Comparison of ENCODE assay signal across 8 cellular contexts in the genomic region with DNA sequence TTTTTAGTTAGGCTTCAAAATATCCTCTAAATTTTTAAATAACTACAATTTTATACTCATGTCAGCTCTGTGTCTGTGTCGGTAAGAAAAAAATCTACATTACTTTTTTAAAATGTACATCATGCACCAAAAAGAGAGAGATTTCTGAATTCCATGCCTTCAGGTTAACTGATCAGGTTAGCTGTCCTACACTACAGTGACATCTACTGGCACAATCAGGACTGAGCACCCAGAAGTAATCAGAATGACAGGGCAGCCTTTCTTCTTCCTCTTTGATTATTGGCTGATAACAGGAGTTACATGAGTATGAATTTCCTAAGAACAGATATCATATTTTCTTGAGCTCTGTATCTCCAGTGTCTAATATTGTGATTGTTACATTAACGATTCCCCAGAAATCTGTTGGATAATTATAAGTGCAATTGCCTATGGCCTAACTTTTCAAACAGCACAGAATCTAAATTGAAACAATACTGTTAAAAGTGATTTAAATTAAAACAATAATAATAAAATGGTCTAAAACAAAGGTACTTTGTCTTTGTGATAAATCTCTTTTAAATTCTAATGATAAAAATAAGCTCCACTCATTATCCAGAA. TPM values are rescaled to one million over a fixed set of nuclear protein-coding genes. Genes with fewer than 3 reads are reported as not detected.
DNase-seq lines count a peak whose midpoint lies in the region; ATAC-seq and TF ChIP-seq lines count a peak whose summit lies in the region.

No MANE protein-coding gene starts in this region.

- TF ChIP-seq POLR2A in heart left ventricle (IDR thresholded peaks at IDR 0.05), result no peak

- H3K4me3 ChIP-seq in heart left ventricle (no peak overlapping the region), retinal pigment epithelial cell (ENCODE audit: low read length) (no peak overlapping the region)

- no peak overlapping the region for H3K27ac Mint-ChIP-seq in activated naive CD4-positive, alpha-beta T cell treated with anti-CD3 and anti-CD28 coated beads, Interleukin-2, amount 50 U/mL, for 72 hours

- no peaks in the 10 kb centered on the region for H3K27me3 ChIP-seq in heart left ventricle

- in situ Hi-C loops in Caki2 (cut with HindIII; ENCODE audit: low pct_unique_long_range_greater_than_20kb, low sequenced_read_pairs), result loop anchor here (25.0 kb wide), 1 partner anchor 493 kb away; no protein-coding TSS in a partner anchor

- H3K36me3 Mint-ChIP-seq in activated naive CD4-positive, alpha-beta T cell treated with anti-CD3 and anti-CD28 coated beads, Interleukin-2, amount 50 U/mL, for 72 hours, result no peaks in the 10 kb centered on the region

- intact Hi-C loops in heart left ventricle (cut with DNase I), result loop anchor here (1.0 to 10.0 kb wide), 17 partner anchors 38 to 948 kb away; partner anchors contain the start of genes IL6 (in 7 of the 10), TOMM7 (in 5 of the 10) and HYCC1 (in 1 of the 10)

- WGBS in heart left ventricle, 4 donors, result 1 to 4% (median 2%) methylated on average over 2 of the region's 2 CpGs

- TF ChIP-seq CTCF in LNCAP (IDR thresholded peaks at IDR 0.05) (peak; percentile 94), heart left ventricle (IDR thresholded peaks at IDR 0.05) (peak; percentile 78 to 94 (median 92)), retinal pigment epithelial cell (conservative IDR thresholded peaks at IDR 0.05; ENCODE audit: low read depth, low read length) (peak; percentile 92)

- no peaks in the 10 kb centered on the region for H3K36me3 ChIP-seq in heart left ventricle

- H3K9me3 Mint-ChIP-seq in activated naive CD4-positive, alpha-beta T cell treated with anti-CD3 and anti-CD28 coated beads, Interleukin-2, amount 50 U/mL, for 72 hours, result no peaks in the 10 kb centered on the region

- DNase-seq in Caki2 (ENCODE audit: low read depth) (peak; percentile 46), SHP77 (lab: John Stamatoyannopoulos, UW) (peak; percentile 51 to 57), heart left ventricle (peak in 2 of 5 donors; percentile 18 to 36), retinal pigment epithelial cell (ENCODE audit: low read depth) (peak; percentile 36)
- peak in 1 of 2 donors; percentile 51 for DNase-seq in activated naive CD4-positive, alpha-beta T cell treated with anti-CD3 and anti-CD28 coated beads, Interleukin-2, amount 50 U/mL, for 72 hours (ENCODE audit: low spot score in 2 of 2)

- peaks cover 0 to 4% (median 0%) of the 10 kb centered on the region in 12 donors for H3K4me1 ChIP-seq in heart left ventricle

- peak; percentile 71 for ATAC-seq in GM21381 (IDR thresholded peaks at IDR 0.05; ENCODE audit: unreplicated experiment)
- ATAC-seq in activated naive CD4-positive, alpha-beta T cell treated with anti-CD3 and anti-CD28 coated beads, Interleukin-2, amount 50 U/mL, for 72 hours, result peak; percentile 89 to 97
- ATAC-seq in heart left ventricle, result peak; percentile 71 to 84 (median 78)
- ATAC-seq in HG03045 (IDR thresholded peaks at IDR 0.05; ENCODE audit: unreplicated experiment), result no peak

- H3K27ac ChIP-seq in heart left ventricle, result no peak overlapping the region

- no peaks in the 10 kb centered on the region for H3K9me3 ChIP-seq in heart left ventricle

RNA-seq across cellular contexts. Expression of gene HYCC1, which starts 41.8 kb away (rescaled TPM):
- total RNA-seq in Caki2 (2014; rRNA removed; shearing (Covaris generic); ENCODE audit: low replicate concordance), result 17.6 and 56.6 TPM in 2 replicates
- 10 to 100 TPM; 17.6 to 18.3 TPM for total RNA-seq in activated naive CD4-positive, alpha-beta T cell treated with anti-CD3 and anti-CD28 coated beads, Interleukin-2, amount 50 U/mL, for 72 hours
- 10 to 100 TPM; 31.4 to 48.2 (median 35.6) TPM for total RNA-seq in heart left ventricle
- 10 to 100 TPM in 1 of 2 donors, 1 to 10 TPM in 1; 6.1 to 24.6 TPM for polyA plus RNA-seq in heart left ventricle

RNA-seq across cellular contexts. Expression of gene KLHL7, which starts 49.9 kb away (rescaled TPM):
- total RNA-seq in Caki2 (2014; rRNA removed; shearing (Covaris generic); ENCODE audit: low replicate concordance), result 36.2 and 46.4 TPM in 2 replicates
- 10 to 100 TPM; 19.7 to 27.6 TPM for total RNA-seq in activated naive CD4-positive, alpha-beta T cell treated with anti-CD3 and anti-CD28 coated beads, Interleukin-2, amount 50 U/mL, for 72 hours
- 100 to 1,000 TPM in 8 of 9 donors, 10 to 100 TPM in 1; 63.4 to 159 (median 120) TPM for total RNA-seq in heart left ventricle
- polyA plus RNA-seq in heart left ventricle, result 10 to 100 TPM; 48.0 to 60.7 TPM
